Comparison of ENCODE assay signal across 21 cellular contexts in the genomic region with DNA sequence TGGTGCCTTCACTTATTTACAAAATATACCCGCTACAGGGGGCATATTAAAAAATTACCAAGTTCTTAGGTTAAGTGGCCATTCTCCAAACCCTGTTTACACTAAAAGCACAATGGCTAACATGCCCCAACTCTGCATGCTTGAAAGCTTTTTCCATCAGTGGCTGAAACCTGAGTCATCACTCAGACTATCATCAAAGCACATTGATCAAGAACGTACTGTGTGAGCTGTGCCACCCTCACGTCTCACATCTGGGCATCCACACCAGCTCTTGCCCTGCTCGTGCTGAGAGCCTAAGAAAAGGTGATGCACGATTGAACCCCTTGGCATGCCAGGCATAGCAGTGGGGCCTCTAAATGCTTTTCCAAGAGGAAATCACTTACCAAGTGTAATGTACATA. TPM values are rescaled to one million over a fixed set of nuclear protein-coding genes. Genes with fewer than 3 reads are reported as not detected.
A peak's percentile ranks its signal among the peaks of the same experiment; 100 is the strongest.
DNase-seq lines count a peak whose midpoint lies in the region; ATAC-seq, FAIRE-seq and TF ChIP-seq lines count a peak whose summit lies in the region.
"Had no signal": no experiment of that assay in that cellular context is flagged by ENCODE, and none has a peak within 500 bp of the region (broad histone marks: within the 10 kb centered on the region; RNA-seq: fewer than 3 reads in every experiment).

No MANE protein-coding gene starts in this region.

- no peak for FAIRE-seq in GM12891 (lab: Jason Lieb, UNC)
- FAIRE-seq: urothelium cell line had no signal

- H3F3A ChIP-seq in neural progenitor cell (ENCODE audit: low read depth) = peaks cover 24% of the 10 kb centered on the region

- H3K9me3 Mint-ChIP-seq in brain = no peaks in the 10 kb centered on the region
- H3K9me3 Mint-ChIP-seq in nephron = no peaks in the 10 kb centered on the region
- H3K9me3 Mint-ChIP-seq in neural progenitor cell = no peaks in the 10 kb centered on the region
- H3K9me3 Mint-ChIP-seq: activated naive CD4-positive, alpha-beta T cell treated with anti-CD3 and anti-CD28 coated beads, Interleukin-2, amount 50 U/mL, for 24 hours; CD4-positive, CD25-positive, alpha-beta regulatory T cell; T-cell had no signal

- CTCF ChIA-PET in HEK293 (lab: Yijun Ruan, JAX) = interaction anchor here (0.6 to 3.0 kb wide), 4 partner anchors 19 to 770 kb away, joined by 3 to 19 read pairs (median 8); no protein-coding TSS in a partner anchor

- H3K36me3 Mint-ChIP-seq in brain = peaks cover 20% of the 10 kb centered on the region
- peaks cover 17% of the 10 kb centered on the region for H3K36me3 Mint-ChIP-seq in nephron (ENCODE audit: low read depth)
- H3K36me3 Mint-ChIP-seq in neural progenitor cell = peaks cover 17% of the 10 kb centered on the region

- no peak overlapping the region for H3K27ac ChIP-seq in HEK293 (ENCODE audit: extremely low read depth, low read depth, low read length)
- H3K27ac ChIP-seq in neural progenitor cell = no peak overlapping the region
- H3K27ac ChIP-seq: breast epithelium, right atrium auricular region, VCaP had no signal

- POLR2A ChIA-PET in HEK293 (lab: Yijun Ruan, JAX) = no interaction called here

- no peak overlapping the region for H3K9ac ChIP-seq in neural progenitor cell

- H3K27me3 ChIP-seq in neural progenitor cell = no peaks in the 10 kb centered on the region
- H3K27me3 ChIP-seq: breast epithelium, right atrium auricular region had no signal

- H3K9me3 ChIP-seq in HEK293 (ENCODE audit: control insufficient read depth, insufficient read depth, low read depth, low read length) = no peaks in the 10 kb centered on the region
- no peaks in the 10 kb centered on the region for H3K9me3 ChIP-seq in neural progenitor cell (ENCODE audit: low read depth)
- H3K9me3 ChIP-seq: breast epithelium, right atrium auricular region had no signal

- no peak overlapping the region for H3K4me3 Mint-ChIP-seq in brain
- no peak overlapping the region for H3K4me3 Mint-ChIP-seq in nephron
- no peak overlapping the region for H3K4me3 Mint-ChIP-seq in neural progenitor cell
- H3K4me3 Mint-ChIP-seq: activated CD8-positive, alpha-beta memory T cell treated with anti-CD3 and anti-CD28 coated beads, Interleukin-2, amount 10 ng/mL, durations not matched to agents 7 days and 5 days; activated naive CD4-positive, alpha-beta T cell treated with anti-CD3 and anti-CD28 coated beads, Interleukin-2, amount 50 U/mL, for 24 hours; CD4-positive, CD25-positive, alpha-beta regulatory T cell; T-cell had no signal

- TF ChIP-seq POLR2A in GM12891 (IDR thresholded peaks at IDR 0.05; ENCODE audit: low read depth, low read length) = no peak

- H3K27me3 Mint-ChIP-seq in brain (peaks cover 2% of the 10 kb centered on the region), nephron (ENCODE audit: low read depth) (peaks cover 4% of the 10 kb centered on the region), neural progenitor cell (ENCODE audit: insufficient read depth, low read depth) (peaks cover 6% of the 10 kb centered on the region)
- H3K27me3 Mint-ChIP-seq: activated CD8-positive, alpha-beta memory T cell treated with anti-CD3 and anti-CD28 coated beads, Interleukin-2, amount 10 ng/mL, durations not matched to agents 7 days and 5 days; activated naive CD4-positive, alpha-beta T cell treated with anti-CD3 and anti-CD28 coated beads, Interleukin-2, amount 50 U/mL, for 24 hours; CD4-positive, CD25-positive, alpha-beta regulatory T cell; T-cell had no signal

- H3K36me3 ChIP-seq in HEK293 (ENCODE audit: control insufficient read depth in 2 of 2, insufficient read depth in 1 of 2, low read length in 2 of 2) (peaks cover 30 to 66% of the 10 kb centered on the region in 2 experiments), neural progenitor cell (peaks cover 1% of the 10 kb centered on the region)
- H3K36me3 ChIP-seq: breast epithelium, right atrium auricular region had no signal

- H3K4me1 Mint-ChIP-seq in brain (peaks cover 63% of the 10 kb centered on the region), nephron (peaks cover 57% of the 10 kb centered on the region), neural progenitor cell (peaks cover 34% of the 10 kb centered on the region)
- H3K4me1 Mint-ChIP-seq: activated CD8-positive, alpha-beta memory T cell treated with anti-CD3 and anti-CD28 coated beads, Interleukin-2, amount 10 ng/mL, durations not matched to agents 7 days and 5 days; activated naive CD4-positive, alpha-beta T cell treated with anti-CD3 and anti-CD28 coated beads, Interleukin-2, amount 50 U/mL, for 24 hours; T-cell had no signal

- ATAC-seq in activated CD4-positive, CD25-positive, alpha-beta regulatory T cell treated with anti-CD3 and anti-CD28 coated beads, Interleukin-2, amount 50 U/mL, for 24 hours = peak; percentile 51 to 65
- no peak for ATAC-seq in GM19395 (IDR thresholded peaks at IDR 0.05; ENCODE audit: unreplicated experiment)
- ATAC-seq: activated CD8-positive, alpha-beta memory T cell treated with anti-CD3 and anti-CD28 coated beads, Interleukin-2, amount 10 ng/mL, durations not matched to agents 7 days and 5 days; T-cell had no signal

- TF ChIP-seq CTCF in HEK293 (tag by site-specific recombination; IDR thresholded peaks at IDR 0.05) = no peak
- no peak for TF ChIP-seq CTCF in brain (conservative IDR thresholded peaks at IDR 0.05)
- TF ChIP-seq CTCF in nephron (IDR thresholded peaks at IDR 0.05; ENCODE audit: unreplicated experiment in 3 of 3) = no peak
- no peak for TF ChIP-seq CTCF in neural progenitor cell (IDR thresholded peaks at IDR 0.05)

- H3K4me3 ChIP-seq in HEK293 (ENCODE audit: low read depth, low read length) = no peak overlapping the region
- no peak overlapping the region for H3K4me3 ChIP-seq in neural progenitor cell
- H3K4me3 ChIP-seq: breast epithelium, right atrium auricular region had no signal

- no peak overlapping the region for H2AFZ ChIP-seq in neural progenitor cell (replicated peaks)

- H4K20me1 ChIP-seq in neural progenitor cell (ENCODE audit: low read depth) = peaks cover 18% of the 10 kb centered on the region

- no peaks in the 10 kb centered on the region for H3K79me2 ChIP-seq in neural progenitor cell (ENCODE audit: low read depth)

- H3K27ac Mint-ChIP-seq in brain (peak overlapping the region in 4 of 5 experiments; percentile 3 to 98 (median 86)), nephron (peak overlapping the region; percentile 69 to 89 (median 82)), neural progenitor cell (no peak overlapping the region)
- H3K27ac Mint-ChIP-seq: activated CD8-positive, alpha-beta memory T cell treated with anti-CD3 and anti-CD28 coated beads, Interleukin-2, amount 10 ng/mL, durations not matched to agents 7 days and 5 days; activated naive CD4-positive, alpha-beta T cell treated with anti-CD3 and anti-CD28 coated beads, Interleukin-2, amount 50 U/mL, for 24 hours; T-cell had no signal

- no peak for DNase-seq in activated CD4-positive, CD25-positive, alpha-beta regulatory T cell treated with anti-CD3 and anti-CD28 coated beads, Interleukin-2, amount 50 U/mL, for 72 hours
- DNase-seq in neural progenitor cell (ENCODE audit: low spot score) (no peak), GM12891 (ENCODE audit: insufficient read length, low spot score) (no peak)
- DNase-seq: activated CD8-positive, alpha-beta memory T cell treated with anti-CD3 and anti-CD28 coated beads, Interleukin-2, amount 10 ng/mL, durations not matched to agents 7 days and 5 days; CD4-positive, CD25-positive, alpha-beta regulatory T cell; hypothalamus; Karpas-422; midbrain; NCI-H1105; NCI-H226; T-cell had no signal

- no peak overlapping the region for H3K4me2 ChIP-seq in neural progenitor cell

- H3K4me1 ChIP-seq in HEK293 (ENCODE audit: control insufficient read depth, insufficient read depth, low read length) (no peaks in the 10 kb centered on the region), neural progenitor cell (peaks cover 20% of the 10 kb centered on the region)
- H3K4me1 ChIP-seq: breast epithelium had no signal

TF ChIP-seq in HEK293, 187 proteins besides CTCF, POLR2A, EP300 and RAD21:
- TF ChIP-seq FEZF1 (tag by site-specific recombination; IDR thresholded peaks at IDR 0.05) = 0 out of 2 replicates have a peak, but pooled peaks have one; percentile 22
- TF ChIP-seq, protein P1, sequence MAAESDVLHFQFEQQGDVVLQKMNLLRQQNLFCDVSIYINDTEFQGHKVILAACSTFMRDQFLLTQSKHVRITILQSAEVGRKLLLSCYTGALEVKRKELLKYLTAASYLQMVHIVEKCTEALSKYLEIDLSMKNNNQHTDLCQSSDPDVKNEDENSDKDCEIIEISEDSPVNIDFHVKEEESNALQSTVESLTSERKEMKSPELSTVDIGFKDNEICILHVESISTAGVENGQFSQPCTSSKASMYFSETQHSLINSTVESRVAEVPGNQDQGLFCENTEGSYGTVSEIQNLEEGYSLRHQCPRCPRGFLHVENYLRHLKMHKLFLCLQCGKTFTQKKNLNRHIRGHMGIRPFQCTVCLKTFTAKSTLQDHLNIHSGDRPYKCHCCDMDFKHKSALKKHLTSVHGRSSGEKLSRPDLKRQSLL (tag by site-specific recombination; IDR thresholded peaks at IDR 0.05) = no peak

TF ChIP-seq in GM12891, 5 proteins besides CTCF, POLR2A, EP300 and RAD21:
- TF ChIP-seq POLR2AphosphoS5 (IDR thresholded peaks at IDR 0.05; ENCODE audit: low read depth, low read length) (no peak), POU2F2 (IDR thresholded peaks at IDR 0.05; ENCODE audit: low read depth, low read length) (no peak), TAF1 (IDR thresholded peaks at IDR 0.05; ENCODE audit: low read depth, low read length) (no peak), SPI1 (IDR thresholded peaks at IDR 0.05; ENCODE audit: low read depth, low read length) (no peak), PAX5 (IDR thresholded peaks at IDR 0.05; ENCODE audit: insufficient read depth, low read length, severe bottlenecking) (no peak)
TF ChIP-seq in GM12891: peak in this region for 0.

RNA-seq across cellular contexts. Expression of a gene that starts 13.2 kb away (rescaled TPM):
- polyA plus RNA-seq in brain (ENCODE audit: insufficient read depth, low read depth, low replicate concordance) = 1.4 TPM
- 0.12 TPM in 1 of 2 replicates, not detected in the other for total RNA-seq in neural progenitor cell (ENCODE audit: low replicate concordance)
- polyA plus RNA-seq in GM12891 (2012; ENCODE audit: low read depth, missing spikeins) = not detected
- total RNA-seq: activated CD8-positive, alpha-beta memory T cell treated with anti-CD3 and anti-CD28 coated beads, Interleukin-2, amount 10 ng/mL, durations not matched to agents 7 days and 5 days; CD4-positive, CD25-positive, alpha-beta regulatory T cell; T-cell had no signal
- polyA plus RNA-seq: CD4-positive, CD25-positive, alpha-beta regulatory T cell had no signal

RNA-seq across cellular contexts. Expression of a gene that starts 24.3 kb away (rescaled TPM):
- 2.7 TPM for polyA plus RNA-seq in brain (ENCODE audit: insufficient read depth, low read depth, low replicate concordance)
- total RNA-seq in neural progenitor cell (ENCODE audit: low replicate concordance) = 0.09 TPM in 1 of 2 replicates, not detected in the other
- not detected for polyA plus RNA-seq in GM12891 (2012; ENCODE audit: low read depth, missing spikeins)
- total RNA-seq: activated CD8-positive, alpha-beta memory T cell treated with anti-CD3 and anti-CD28 coated beads, Interleukin-2, amount 10 ng/mL, durations not matched to agents 7 days and 5 days; CD4-positive, CD25-positive, alpha-beta regulatory T cell; T-cell had no signal
- polyA plus RNA-seq: CD4-positive, CD25-positive, alpha-beta regulatory T cell had no signal

RNA-seq across cellular contexts. Expression of a gene that starts 35.4 kb away (rescaled TPM):
- polyA plus RNA-seq in brain (ENCODE audit: insufficient read depth, low read depth, low replicate concordance) = not detected
- total RNA-seq in neural progenitor cell (ENCODE audit: low replicate concordance) = not detected in 2 replicates
- not detected for polyA plus RNA-seq in GM12891 (2012; ENCODE audit: low read depth, missing spikeins)
- total RNA-seq: activated CD8-positive, alpha-beta memory T cell treated with anti-CD3 and anti-CD28 coated beads, Interleukin-2, amount 10 ng/mL, durations not matched to agents 7 days and 5 days; breast epithelium; CD4-positive, CD25-positive, alpha-beta regulatory T cell; T-cell had no signal
- polyA plus RNA-seq: CD4-positive, CD25-positive, alpha-beta regulatory T cell had no signal

RNA-seq across cellular contexts. Expression of a gene that starts 39.3 kb away (rescaled TPM):
- polyA plus RNA-seq in brain (ENCODE audit: insufficient read depth, low read depth, low replicate concordance) = 74.4 TPM
- 121 and 149 TPM in 2 replicates for total RNA-seq in neural progenitor cell (ENCODE audit: low replicate concordance)
- 43.8 TPM for polyA plus RNA-seq in GM12891 (2012; ENCODE audit: low read depth, missing spikeins)
